Comparison of ENCODE assay signal across 38 cellular contexts in the genomic region with DNA sequence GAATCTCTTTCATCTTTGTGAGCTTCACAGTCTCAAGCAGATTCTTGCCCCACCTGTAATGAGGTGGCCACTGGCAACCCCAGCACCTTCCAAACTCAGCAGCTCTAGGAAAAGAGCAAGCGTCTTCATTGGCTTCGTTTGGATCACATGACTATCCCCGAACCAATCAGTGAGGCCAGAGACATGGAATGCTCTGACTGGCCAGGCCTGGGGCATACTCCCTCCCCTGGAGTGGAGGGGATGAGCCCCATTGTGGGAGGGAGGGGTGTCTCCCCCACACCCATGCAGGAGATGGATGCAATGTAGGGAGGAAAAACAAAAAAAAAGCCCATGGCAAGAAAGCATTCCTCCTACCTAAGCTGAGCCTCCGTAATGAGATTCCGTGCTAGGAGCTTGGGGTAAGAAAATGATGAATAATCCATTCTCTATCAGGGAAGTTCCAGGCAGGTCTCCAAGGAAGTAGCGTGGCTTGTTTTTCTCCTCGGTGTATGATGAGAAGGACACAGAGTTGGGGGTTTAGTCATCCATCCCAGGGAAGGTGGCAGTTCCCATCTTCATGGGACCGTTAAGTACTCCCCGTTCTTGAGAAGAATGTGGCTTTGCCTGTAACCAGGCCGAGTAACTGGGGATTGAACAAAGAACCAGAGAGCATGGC. TPM values are rescaled to one million over a fixed set of nuclear protein-coding genes. Genes with fewer than 3 reads are reported as not detected.
DNase-seq lines count a peak whose midpoint lies in the region; ATAC-seq, FAIRE-seq and TF ChIP-seq lines count a peak whose summit lies in the region.
"Had no signal": no experiment of that assay in that cellular context is flagged by ENCODE, and none has a peak within 500 bp of the region (broad histone marks: within the 10 kb centered on the region; RNA-seq: fewer than 3 reads in every experiment).

No MANE protein-coding gene starts in this region.

- no peak overlapping the region for H3K18ac ChIP-seq in H9 (ENCODE audit: insufficient read length, low read depth, low read length)
- no peak overlapping the region for H3K18ac ChIP-seq in mesendoderm (ENCODE audit: low read length)

- H4K8ac ChIP-seq in H9 (replicated peaks; ENCODE audit: insufficient read length, low read depth, low read length) (no peak overlapping the region), mesendoderm (ENCODE audit: low read depth, low read length) (no peak overlapping the region)

- H3K9me3 ChIP-seq in H9 (ENCODE audit: control insufficient read depth, low read depth, low read length) (no peaks in the 10 kb centered on the region), Panc1 (ENCODE audit: control insufficient read depth, insufficient read depth, low read depth, low read length) (no peaks in the 10 kb centered on the region), K562 (replicated peaks; ENCODE audit: control insufficient read depth, insufficient read depth, low read depth, low read length) (no peaks in the 10 kb centered on the region), sigmoid colon (no peaks in the 10 kb centered on the region), left ventricle myocardium inferior (replicated peaks) (no peaks in the 10 kb centered on the region)
- H3K9me3 ChIP-seq: esophagus squamous epithelium, MG63 had no signal

- H4K20me1 ChIP-seq in H9 (ENCODE audit: control insufficient read depth, insufficient read depth, insufficient read length) (no peaks in the 10 kb centered on the region), K562 (replicated peaks; ENCODE audit: control insufficient read depth, insufficient read depth, low read length) (no peaks in the 10 kb centered on the region)

- ATAC-seq in Panc1 (peak; percentile 63; the same call in 1 of the 2 replicates), K562 (peak; percentile 92), HG03108 (IDR thresholded peaks at IDR 0.05; ENCODE audit: unreplicated experiment) (no peak), left lobe of liver (no peak)
- ATAC-seq: foreskin keratinocyte; stimulated activated memory B cell treated with anti-CD40 and anti-IgM and Interleukin-4, amounts not matched to agents 10 μg/mL and 1 μg/mL and 100 μg/mL, for 72 hours; T-cell had no signal

- H4K5ac ChIP-seq in H9 (ENCODE audit: insufficient read length, low read depth, low read length) = no peak overlapping the region
- H4K5ac ChIP-seq in mesendoderm (ENCODE audit: low read length) = no peak overlapping the region

- H2BK15ac ChIP-seq in H9 (ENCODE audit: low read depth, low read length) = no peak overlapping the region
- no peak overlapping the region for H2BK15ac ChIP-seq in mesendoderm (replicated peaks; ENCODE audit: low read depth)

- H3K14ac ChIP-seq in H9 (ENCODE audit: insufficient read depth, low read length) = no peak overlapping the region; the same call in 1 of the 2 replicates

- H2BK120ac ChIP-seq in H9 (ENCODE audit: low read depth, low read length, poor library complexity, severe bottlenecking) (no peak overlapping the region), mesendoderm (ENCODE audit: low read depth, low read length) (no peak overlapping the region)

- H3K4me1 Mint-ChIP-seq in H9 = peaks cover 6 to 8% of the 10 kb centered on the region in 2 experiments
- H3K4me1 Mint-ChIP-seq: CD8-positive, alpha-beta memory T cell; stimulated activated memory B cell treated with anti-CD40 and anti-IgM and Interleukin-4, amounts not matched to agents 10 μg/mL and 1 μg/mL and 100 μg/mL, for 72 hours; T-cell had no signal

- H2BK5ac ChIP-seq in H9 (ENCODE audit: insufficient read length, low read length) (no peak overlapping the region), mesendoderm (ENCODE audit: low read length) (no peak overlapping the region)

- BruUV-seq in Panc1 (replicated peaks; lab: Mats Ljungman, UMichigan) (no TSS peak), K562 (replicated peaks; lab: Mats Ljungman, UMichigan) (no TSS peak)

- no peak overlapping the region for H2BK12ac ChIP-seq in H9 (ENCODE audit: insufficient read length, low read depth, low read length)

- no peaks in the 10 kb centered on the region for H3K4me1 ChIP-seq in H9 (ENCODE audit: insufficient read depth, low read length)
- no peaks in the 10 kb centered on the region for H3K4me1 ChIP-seq in Panc1 (ENCODE audit: control insufficient read depth, insufficient read depth, low read length)
- H3K4me1 ChIP-seq in K562 (replicated peaks in 1 of 2; ENCODE audit: control insufficient read depth in 2 of 2, insufficient read depth in 2 of 2, low read length in 2 of 2) = no peaks in the 10 kb centered on the region; a peak in 1 of 5 replicates
- H3K4me1 ChIP-seq in mesendoderm (ENCODE audit: control insufficient read depth, low read depth, low read length) = no peaks in the 10 kb centered on the region
- H3K4me1 ChIP-seq in sigmoid colon = peaks cover 0 to 29% (median 23%) of the 10 kb centered on the region in 4 donors
- peaks cover 21% of the 10 kb centered on the region for H3K4me1 ChIP-seq in left ventricle myocardium inferior

- H3K4me2 ChIP-seq in H9 (ENCODE audit: insufficient read depth, insufficient read length, low read length) (no peak overlapping the region), K562 (ENCODE audit: insufficient read depth, low read length) (no peak overlapping the region), mesendoderm (ENCODE audit: low read length) (no peak overlapping the region)

- H4K91ac ChIP-seq in H9 (ENCODE audit: insufficient read length, low read depth, low read length) = no peak overlapping the region

- H3K23ac ChIP-seq in H9 (ENCODE audit: insufficient read length, low read depth, low read length) (no peak overlapping the region), mesendoderm (ENCODE audit: low read length) (no peak overlapping the region)

- H2AFZ ChIP-seq in H9 (ENCODE audit: low read length) = no peak overlapping the region
- no peak overlapping the region for H2AFZ ChIP-seq in K562 (ENCODE audit: low read depth, low read length)

- H3K4me3 Mint-ChIP-seq in H9 = no peak overlapping the region
- H3K4me3 Mint-ChIP-seq: activated naive CD4-positive, alpha-beta T cell treated with anti-CD3 and anti-CD28 coated beads for 36 hours; activated T-helper 1 cell treated with anti-CD3 and anti-CD28 coated beads, Interleukin-12 subunit alpha, Interleukin-12 subunit beta, Interleukin-2, Interleukin-4 antibody, amounts not matched to agents 30 ng/mL and 10 ng/mL and 1 ng/mL, durations not matched to agents 14 hours and 24 hours and 36 hours; brain; CD8-positive, alpha-beta memory T cell; nephron; stimulated activated memory B cell treated with anti-CD40 and anti-IgM and Interleukin-4, amounts not matched to agents 10 μg/mL and 1 μg/mL and 100 μg/mL, for 72 hours; T-cell; type B pancreatic cell had no signal

- no peak for TF ChIP-seq RAD21 in K562 (CRISPR knock-in tag; conservative IDR thresholded peaks at IDR 0.05 in 1 of 2, IDR thresholded peaks at IDR 0.05 in 1 of 2)

- no peak for TF ChIP-seq EP300 in K562 (IDR thresholded peaks at IDR 0.05; ENCODE audit: low read length)
- TF ChIP-seq EP300 in sigmoid colon (IDR thresholded peaks at IDR 0.05) = no peak

- DNase-seq in H9 = peak; percentile 64
- DNase-seq in Panc1 (ENCODE audit: low read depth, low spot score) = no peak
- DNase-seq in K562 (ENCODE audit: extremely low read depth in 1 of 4, low spot score in 3 of 4) = peak; percentile 25 to 69 (median 62)
- peak; percentile 33 for DNase-seq in mesendoderm
- DNase-seq in sigmoid colon = no peak
- no peak for DNase-seq in left ventricle myocardium inferior
- no peak for DNase-seq in left lobe of liver (ENCODE audit: low spot score)
- DNase-seq: activated CD4-positive, alpha-beta T cell treated with anti-CD3 and anti-CD28 coated beads, Interleukin-2, amount 50 U/mL, for 48 hours; activated CD4-positive, CD25-positive, alpha-beta regulatory T cell; activated naive CD4-positive, alpha-beta T cell treated with anti-CD3 and anti-CD28 coated beads for 36 hours; CD8-positive, alpha-beta memory T cell; cerebellar nuclear complex; dermis blood vessel endothelial cell; DMS 273 treated with DMSO at 0.1 percent for 48 hours; EL; esophagus squamous epithelium; HCEC 1CT; KBM-7; kidney glomerular epithelial cell; MG63; NCI-H2029 treated with DMSO at 0.1 percent for 48 hours; NCI-H345; NCI-H69; SIG-M5; substantia nigra; T-cell had no signal

- H2AK5ac ChIP-seq in H9 (ENCODE audit: insufficient read length, low read length) (no peak overlapping the region), mesendoderm (ENCODE audit: low read length) (no peak overlapping the region)

- H3K27ac Mint-ChIP-seq in H9 = no peak overlapping the region
- H3K27ac Mint-ChIP-seq: activated naive CD4-positive, alpha-beta T cell treated with anti-CD3 and anti-CD28 coated beads for 36 hours; activated T-helper 1 cell treated with anti-CD3 and anti-CD28 coated beads, Interleukin-12 subunit alpha, Interleukin-12 subunit beta, Interleukin-2, Interleukin-4 antibody, amounts not matched to agents 30 ng/mL and 10 ng/mL and 1 ng/mL, durations not matched to agents 14 hours and 24 hours and 36 hours; brain; CD8-positive, alpha-beta memory T cell; nephron; stimulated activated memory B cell treated with anti-CD40 and anti-IgM and Interleukin-4, amounts not matched to agents 10 μg/mL and 1 μg/mL and 100 μg/mL, for 72 hours; T-cell; type B pancreatic cell had no signal

- H3K27ac ChIP-seq in H9 (ENCODE audit: insufficient read length, low read depth, low read length) (no peak overlapping the region), Panc1 (ENCODE audit: low read length) (no peak overlapping the region), K562 (ENCODE audit: extremely low read depth, low read depth, low read length) (no peak overlapping the region), mesendoderm (ENCODE audit: low read depth, low read length) (no peak overlapping the region), sigmoid colon (peak overlapping the region in 1 of 4 donors; percentile 10), left ventricle myocardium inferior (replicated peaks) (no peak overlapping the region)
- H3K27ac ChIP-seq: esophagus squamous epithelium, foreskin keratinocyte, skin epidermis had no signal

- H3K9ac ChIP-seq in H9 (ENCODE audit: extremely low read depth, insufficient read length, low read length) (no peak overlapping the region), K562 (ENCODE audit: insufficient read depth in 1 of 2, low read depth in 2 of 2, low read length in 2 of 2) (no peak overlapping the region), mesendoderm (ENCODE audit: low read length) (no peak overlapping the region)

- peaks cover 7% of the 10 kb centered on the region; the same call in 1 of the 2 replicates for H3K27me3 Mint-ChIP-seq in H9 (ENCODE audit: low read depth)
- H3K27me3 Mint-ChIP-seq: type B pancreatic cell had no signal

- in situ Hi-C loops in Panc1 (cut with HindIII; ENCODE audit: low pct_unique_long_range_greater_than_20kb, low sequenced_read_pairs) = loop anchor here (5.0 kb wide), 1 partner anchor 142 kb away; no protein-coding TSS in a partner anchor
- in situ Hi-C loops in K562 (cut with MboI) = loop anchor here (10.0 kb wide), 1 partner anchor 155 kb away; no protein-coding TSS in a partner anchor

- intact Hi-C loops in Panc1 (cut with micrococcal nuclease; ENCODE audit: unreplicated experiment) = no loop called here
- intact Hi-C loops in K562 (cut with micrococcal nuclease) = no loop called here
- intact Hi-C loops in sigmoid colon (cut with DNase I) = no loop called here
- intact Hi-C loops in left ventricle myocardium inferior (cut with micrococcal nuclease) = loop anchor here (10.0 kb wide), 1 partner anchor 125 kb away; the partner anchor contains the start of gene TMEM51

- H3K36me3 Mint-ChIP-seq in H9 (ENCODE audit: insufficient read depth in 1 of 3, low read depth in 3 of 3) = no peaks in the 10 kb centered on the region
- H3K36me3 Mint-ChIP-seq: brain; CD8-positive, alpha-beta memory T cell; stimulated activated memory B cell treated with anti-CD40 and anti-IgM and Interleukin-4, amounts not matched to agents 10 μg/mL and 1 μg/mL and 100 μg/mL, for 72 hours; T-cell; type B pancreatic cell had no signal

- H3K9me1 ChIP-seq in K562 (ENCODE audit: control insufficient read depth, insufficient read depth, low read length) = no peaks in the 10 kb centered on the region

- peak; percentile 6 for FAIRE-seq in K562 (lab: Jason Lieb, UNC)
- FAIRE-seq: GM18507, RCC 7860 had no signal

- no peaks in the 10 kb centered on the region for H3K9me3 Mint-ChIP-seq in H9
- H3K9me3 Mint-ChIP-seq: activated naive CD4-positive, alpha-beta T cell treated with anti-CD3 and anti-CD28 coated beads for 36 hours; activated T-helper 1 cell treated with anti-CD3 and anti-CD28 coated beads, Interleukin-12 subunit alpha, Interleukin-12 subunit beta, Interleukin-2, Interleukin-4 antibody, amounts not matched to agents 30 ng/mL and 10 ng/mL and 1 ng/mL, durations not matched to agents 14 hours and 24 hours and 36 hours; CD8-positive, alpha-beta memory T cell; nephron; stimulated activated memory B cell treated with anti-CD40 and anti-IgM and Interleukin-4, amounts not matched to agents 10 μg/mL and 1 μg/mL and 100 μg/mL, for 72 hours; T-cell; type B pancreatic cell had no signal

- H3K79me1 ChIP-seq in H9 (ENCODE audit: insufficient read depth, low read depth, low read length, poor library complexity, severe bottlenecking) = no peaks in the 10 kb centered on the region
- no peaks in the 10 kb centered on the region for H3K79me1 ChIP-seq in mesendoderm (ENCODE audit: low read length)

- H3K36me3 ChIP-seq in Panc1 (ENCODE audit: control insufficient read depth, insufficient read depth, low read length) (no peaks in the 10 kb centered on the region), K562 (ENCODE audit: control insufficient read depth, insufficient read depth, low read length) (no peaks in the 10 kb centered on the region), mesendoderm (ENCODE audit: control insufficient read depth, insufficient read depth, low read length) (no peaks in the 10 kb centered on the region), sigmoid colon (no peaks in the 10 kb centered on the region), left ventricle myocardium inferior (no peaks in the 10 kb centered on the region)
- H3K36me3 ChIP-seq: esophagus squamous epithelium, MG63 had no signal

- WGBS in H9 (ENCODE audit: extremely low coverage, insufficient read length, low lambda C conversion rate) = no CpG with 5 or more reads among the region's 10 CpGs
- WGBS in K562 (ENCODE audit: insufficient coverage, low coverage, missing lambda C conversion rate) = 7% methylated on average over 10 of the region's 10 CpGs
- no CpG with 5 or more reads among the region's 10 CpGs for WGBS in mesendoderm (ENCODE audit: extremely low coverage, insufficient coverage, low lambda C conversion rate)
- WGBS in sigmoid colon, 2 donors = 93 to 95% methylated on average over 10 of the region's 10 CpGs

- TF ChIP-seq POLR2A in K562 (conservative IDR thresholded peaks at IDR 0.05) (no peak), sigmoid colon (IDR thresholded peaks at IDR 0.05) (no peak)

- H3K56ac ChIP-seq in H9 (ENCODE audit: insufficient read length, low read depth, low read length) (no peak overlapping the region), mesendoderm (ENCODE audit: low read length) (no peak overlapping the region)

- TF ChIP-seq CTCF in H9 (conservative IDR thresholded peaks at IDR 0.05) (no peak), Panc1 (IDR thresholded peaks at IDR 0.05) (no peak), K562 (IDR thresholded peaks at IDR 0.05 in 2 of 3, conservative IDR thresholded peaks at IDR 0.05 in 1 of 3; ENCODE audit: insufficient read depth in 2 of 3, low read depth in 1 of 3, low read length in 3 of 3) (no peak), sigmoid colon (IDR thresholded peaks at IDR 0.05) (no peak), left ventricle myocardium inferior (IDR thresholded peaks at IDR 0.05; ENCODE audit: borderline replicate concordance) (no peak)

- H3T11ph ChIP-seq in H9 (ENCODE audit: low read length) = no peak overlapping the region

- H3K4ac ChIP-seq in H9 (ENCODE audit: low read depth, low read length) (no peak overlapping the region), mesendoderm (ENCODE audit: low read depth, low read length) (no peak overlapping the region)

- no peak overlapping the region for H2BK20ac ChIP-seq in H9 (ENCODE audit: low read depth, low read length, poor library complexity, severe bottlenecking)

- POLR2A ChIA-PET in Panc1 (lab: Charles Lee) (no interaction called here), K562 (lab: Yijun Ruan, JAX) (interaction anchor here (0.7 to 1.6 kb wide), 4 partner anchors 9 to 378 kb away, joined by 4 to 7 read pairs (median 6); no protein-coding TSS in a partner anchor)

- H3K23me2 ChIP-seq in H9 (ENCODE audit: insufficient read length, low read depth, low read length, poor library complexity, severe bottlenecking) = no peaks in the 10 kb centered on the region

- CTCF ChIA-PET in Panc1 (lab: Charles Lee) (no interaction called here), K562 (lab: Yijun Ruan, JAX; ENCODE audit: low intra/inter-chr PET ratio) (no interaction called here)

- H3K79me2 ChIP-seq in H9 (ENCODE audit: insufficient read depth, low read length) (no peaks in the 10 kb centered on the region), K562 (ENCODE audit: control insufficient read depth, insufficient read depth, low read length) (no peaks in the 10 kb centered on the region), mesendoderm (ENCODE audit: control insufficient read depth, insufficient read depth, low read length) (no peaks in the 10 kb centered on the region)

- no peaks in the 10 kb centered on the region for H3K27me3 ChIP-seq in H9 (ENCODE audit: insufficient read depth, low read length)
- H3K27me3 ChIP-seq in Panc1 (ENCODE audit: control insufficient read depth, insufficient read depth, low read length) = peaks cover 3% of the 10 kb centered on the region; the same call in 1 of the 2 replicates
- peaks cover 29 to 56% of the 10 kb centered on the region in 2 experiments for H3K27me3 ChIP-seq in K562 (ENCODE audit: control insufficient read depth in 2 of 2, insufficient read depth in 2 of 2, low read length in 2 of 2)
- no peaks in the 10 kb centered on the region for H3K27me3 ChIP-seq in mesendoderm (ENCODE audit: insufficient read depth, low read length, poor library complexity)
- H3K27me3 ChIP-seq in sigmoid colon = no peaks in the 10 kb centered on the region
- no peaks in the 10 kb centered on the region for H3K27me3 ChIP-seq in left ventricle myocardium inferior (ENCODE audit: low read depth)
- H3K27me3 ChIP-seq: esophagus squamous epithelium, foreskin keratinocyte, MG63 had no signal

- H3K4me3 ChIP-seq in Panc1 (ENCODE audit: low read depth in 2 of 2, low read length in 2 of 2) = no peak overlapping the region
- no peak overlapping the region for H3K4me3 ChIP-seq in K562
- no peak overlapping the region for H3K4me3 ChIP-seq in mesendoderm (ENCODE audit: low read length)
- no peak overlapping the region for H3K4me3 ChIP-seq in sigmoid colon
- no peak overlapping the region for H3K4me3 ChIP-seq in left ventricle myocardium inferior
- H3K4me3 ChIP-seq: esophagus squamous epithelium, MG63, skin epidermis had no signal

RNA-seq across cellular contexts. Expression of gene FHAD1, which starts 32.7 kb away (rescaled TPM):
- total RNA-seq in H9 (2021) (1.2 and 1.9 TPM in 2 replicates), Panc1 (2021; ENCODE audit: unreplicated experiment) (0.23 TPM), K562 (2014; rRNA removed) (1.4 and 3.1 TPM in 2 replicates), K562 (2014; rRNA removed; fragmentation: Illumina TruSeq; extraction: Trizol) (1.5 and 1.8 TPM in 2 replicates), K562 (2015; rRNA removed; fragmentation: Illumina TruSeq; extraction: Trizol) (2.1 and 2.2 TPM in 2 replicates), K562 (2021) (1.3 and 1.6 TPM in 2 replicates), sigmoid colon (1 to 10 TPM in 1 of 4 donors, under 1 TPM in 1, not detected in 2; 0.27 to 1.1 TPM), left ventricle myocardium inferior (not detected), left lobe of liver (not detected)
- polyA plus RNA-seq in Panc1 (2012; ENCODE audit: insufficient read length) = 0.57 TPM
- 0.12 and 0.19 TPM in 2 replicates for total RNA-seq in K562 (2011; cell fraction: chromatin; rRNA removed; ENCODE audit: low replicate concordance)
- not detected in 2 replicates for total RNA-seq in K562 (2011; cell fraction: nucleolus; rRNA removed)
- total RNA-seq in K562 (2011; cell fraction: nucleoplasm; rRNA removed) = 0.07 TPM in 1 of 2 replicates, not detected in the other
- polyA plus RNA-seq in K562 (2011; rRNA removed) (0.01 TPM in 1 of 2 replicates, not detected in the other), K562 (2014; fragmentation: Illumina TruSeq; extraction: Trizol) (1.4 and 2.1 TPM in 2 replicates), K562 (2014; fragmentation: Nextera tagmentation; extraction: Ambion mirVana) (under 1 TPM; 0.32 to 0.45 TPM), K562 (2014; rRNA removed) (1.7 and 1.9 TPM in 2 replicates), sigmoid colon (1 to 10 TPM in 1 of 3 donors, under 1 TPM in 2; 0.70 to 1.8 (median 0.92) TPM)
- 0.04 TPM in 1 of 2 replicates, not detected in the other for polyA plus RNA-seq in K562 (2011; cell fraction: cytosol; rRNA removed)
- 0.06 and 0.10 TPM in 2 replicates for polyA plus RNA-seq in K562 (2011; cell fraction: nucleus; rRNA removed)
- 1.8 and 5.7 TPM in 2 replicates for polyA plus RNA-seq in K562 (2012)
- polyA minus RNA-seq in K562 (2011; rRNA and poly(A)+ RNA removed) = not detected in 2 replicates
- polyA minus RNA-seq in K562 (2011; cell fraction: cytosol; rRNA and poly(A)+ RNA removed) = not detected in 2 replicates
- not detected in 2 replicates for polyA minus RNA-seq in K562 (2011; cell fraction: nucleus; rRNA and poly(A)+ RNA removed)
- 0.48 TPM for polyA plus RNA-seq in mesendoderm (2013, experiment 1 of 2)
- 0.32 TPM for polyA plus RNA-seq in mesendoderm (2013, experiment 2 of 2)
- total RNA-seq: activated T-helper 1 cell treated with anti-CD3 and anti-CD28 coated beads, Interleukin-12 subunit alpha, Interleukin-12 subunit beta, Interleukin-2, Interleukin-4 antibody, amounts not matched to agents 30 ng/mL and 10 ng/mL and 1 ng/mL, durations not matched to agents 14 hours and 24 hours and 36 hours; CD8-positive, alpha-beta memory T cell; osteocyte had no signal
- polyA plus RNA-seq: BJ; CD8-positive, alpha-beta memory T cell had no signal

Comparison
In these comparisons a context has a peak if more than half of its experiments do, and no peak if none do; other contexts are left out.
1. DNase-seq: peak in H9 (single experiment), K562 (4 of 4) and mesendoderm (single experiment); none in Panc1 (single experiment), sigmoid colon (single experiment), left ventricle myocardium inferior (single experiment) and left lobe of liver (single experiment).
2. ATAC-seq: peak in Panc1 (single experiment) and K562 (single experiment); none in HG03108 (single experiment) and left lobe of liver (single experiment).